8 cellular contexts compared by ENCODE assay signal in the genomic region with DNA sequence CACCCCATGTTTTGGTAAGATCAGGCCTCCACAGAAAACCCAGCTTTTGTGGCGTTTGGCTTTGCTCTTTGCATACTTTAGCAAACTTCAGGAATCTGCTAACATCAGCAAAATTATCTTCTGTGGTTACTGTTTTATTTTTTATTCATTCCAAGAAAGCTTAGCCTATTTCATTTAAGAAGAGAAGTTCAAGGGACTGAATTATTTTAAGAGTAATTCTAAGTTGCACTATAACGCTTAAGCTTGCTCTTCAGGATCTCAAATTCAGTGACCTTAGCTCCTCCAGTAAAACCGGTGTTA. TPM values are rescaled to one million over a fixed set of nuclear protein-coding genes. Genes with fewer than 3 reads are reported as not detected.
DNase-seq lines count a peak whose midpoint lies in the region; ATAC-seq, FAIRE-seq and TF ChIP-seq lines count a peak whose summit lies in the region.

No MANE protein-coding gene starts in this region.

- no peak overlapping the region for H4K5ac ChIP-seq in H1 (ENCODE audit: insufficient read length, low read depth, low read length)

- H2AFZ ChIP-seq in H1 (ENCODE audit: low read length) = 0 out of 2 replicates have a peak overlapping the region, but pooled peaks have one; percentile 20

- H3K9ac ChIP-seq in NT2/D1 (ENCODE audit: insufficient read length, low read depth) (no peak overlapping the region), H1 (replicated peaks in 1 of 4; ENCODE audit: extremely low read depth in 1 of 4, low read depth in 3 of 4, low read length in 3 of 4) (no peak overlapping the region)

- no peaks in the 10 kb centered on the region for H3K36me3 ChIP-seq in NT2/D1 (ENCODE audit: insufficient read depth, insufficient read length, low read length)
- H3K36me3 ChIP-seq in H1 (ENCODE audit: control insufficient read depth in 2 of 4, insufficient read depth in 4 of 4, low read length in 3 of 4) = no peaks in the 10 kb centered on the region
- no peaks in the 10 kb centered on the region for H3K36me3 ChIP-seq in mucosa of descending colon (ENCODE audit: low read depth)

- peak overlapping the region; percentile 89 to 90 for H3K4me2 ChIP-seq in H1 (ENCODE audit: insufficient read depth in 1 of 2, low read depth in 2 of 2, low read length in 2 of 2)

- H3K9me3 ChIP-seq in NT2/D1 (ENCODE audit: insufficient read depth, low read length) = no peaks in the 10 kb centered on the region
- no peaks in the 10 kb centered on the region for H3K9me3 ChIP-seq in H1 (ENCODE audit: insufficient read depth in 2 of 2, low read depth in 1 of 2, low read length in 1 of 2)
- no peaks in the 10 kb centered on the region for H3K9me3 ChIP-seq in mucosa of descending colon

- POLR2A ChIA-PET in H1 (lab: Charles Lee; ENCODE audit: partially characterized antibody) = interaction anchor here (0.6 to 1.1 kb wide), 2 partner anchors 18 to 179 kb away, joined by 3 to 4 read pairs; partner anchors contain the start of gene HSPA8

- DNase-seq in AG10803 (ENCODE audit: low read depth) (no peak), NT2/D1 (ENCODE audit: low read depth, low spot score) (no peak), H1 (ENCODE audit: low read depth in 1 of 2, low spot score in 2 of 2) (no peak), nephron progenitor cell (no peak), mucosa of descending colon (no peak), GM10266 (ENCODE audit: extremely low spot score) (no peak)
- no peak for DNase-seq in central memory CD4-positive, alpha-beta T cell

- H3K56ac ChIP-seq in H1 (replicated peaks; ENCODE audit: insufficient read length, low read depth, low read length) = no peak overlapping the region

- H3K36me3 Mint-ChIP-seq in nephron progenitor cell (ENCODE audit: low read depth) = peaks cover 6% of the 10 kb centered on the region

- H3K4me3 Mint-ChIP-seq in nephron progenitor cell = peak overlapping the region; percentile 86

- H3K27me3 Mint-ChIP-seq in nephron progenitor cell (ENCODE audit: low read depth, poor library complexity) = peaks cover 40% of the 10 kb centered on the region

- no peak overlapping the region for H4K91ac ChIP-seq in H1 (replicated peaks; ENCODE audit: insufficient read length, low read length)

- peaks cover 19% of the 10 kb centered on the region for H3K4me1 Mint-ChIP-seq in nephron progenitor cell

- no peak overlapping the region for H3K27ac ChIP-seq in H1 (ENCODE audit: low read depth, low read length)

- H3K4me1 ChIP-seq in NT2/D1 (ENCODE audit: insufficient read depth, insufficient read length) (no peaks in the 10 kb centered on the region), H1 (replicated peaks in 1 of 4; ENCODE audit: control insufficient read depth in 3 of 4, insufficient read depth in 4 of 4, low read length in 3 of 4) (peaks cover 0 to 11% (median 5%) of the 10 kb centered on the region in 4 experiments; a peak in 5 of 7 replicates), mucosa of descending colon (ENCODE audit: low read depth) (peaks cover 9% of the 10 kb centered on the region)

- peaks cover 5% of the 10 kb centered on the region for H3K23me2 ChIP-seq in H1 (ENCODE audit: low read depth, low read length)

- no peak for TF ChIP-seq POLR2A in H1 (IDR thresholded peaks at IDR 0.05; ENCODE audit: control extremely low read depth in 1 of 2, low read depth in 2 of 2, low read length in 2 of 2)

- peak overlapping the region; percentile 72 for H3K4me3 ChIP-seq in AG10803 (ENCODE audit: low read length)
- peak overlapping the region; percentile 57 for H3K4me3 ChIP-seq in NT2/D1 (ENCODE audit: insufficient read length, low read depth)
- H3K4me3 ChIP-seq in H1 (ENCODE audit: extremely low read depth in 1 of 4, insufficient read depth in 2 of 4, low read depth in 3 of 4, low read length in 4 of 4) = peak overlapping the region; percentile 66 to 81 (median 68); a peak in 5 of 8 replicates
- no peak overlapping the region for H3K4me3 ChIP-seq in mucosa of descending colon

- no peaks in the 10 kb centered on the region for H3K9me3 Mint-ChIP-seq in nephron progenitor cell

- no peak overlapping the region for H2BK5ac ChIP-seq in H1 (ENCODE audit: low read depth, low read length)

- CTCF ChIA-PET in H1 (lab: Charles Lee; ENCODE audit: partially characterized antibody) = interaction anchor here (0.6 to 1.3 kb wide), 7 partner anchors 19 to 555 kb away, joined by 3 to 6 read pairs (median 3); no protein-coding TSS in a partner anchor

- H3K27ac Mint-ChIP-seq in nephron progenitor cell = no peak overlapping the region

- WGBS in H1 (ENCODE audit: extremely low coverage in 1 of 2, insufficient coverage in 1 of 2, insufficient read length in 1 of 2, insufficient replicate concordance in 2 of 2, low coverage in 1 of 2, low lambda C conversion rate in 2 of 2, missing lambda C conversion rate in 1 of 2), 2 experiments = 43% methylated on average over 3 of the region's 3 CpGs; no CpG with 5 or more reads in 1 of the 2 experiments

- ATAC-seq in GM21528 (IDR thresholded peaks at IDR 0.05; ENCODE audit: low FRiP score, unreplicated experiment) (no peak), mucosa of descending colon (no peak)

- H3K4ac ChIP-seq in H1 (replicated peaks; ENCODE audit: insufficient read length, low read depth, low read length) = no peak overlapping the region

- no peaks in the 10 kb centered on the region for H3K79me2 ChIP-seq in H1 (ENCODE audit: control insufficient read depth in 1 of 2, insufficient read depth in 2 of 2, low read length in 2 of 2)

- no peak overlapping the region for H3K23ac ChIP-seq in H1 (ENCODE audit: insufficient read length)

- no peak for TF ChIP-seq EP300 in H1 (IDR thresholded peaks at IDR 0.05; ENCODE audit: borderline replicate concordance in 1 of 2, low read depth in 2 of 2, low read length in 2 of 2)

- no peaks in the 10 kb centered on the region for H4K20me1 ChIP-seq in H1 (replicated peaks in 1 of 2; ENCODE audit: control insufficient read depth in 1 of 2, insufficient read depth in 2 of 2, low read length in 2 of 2)

- no peaks in the 10 kb centered on the region for H3K79me1 ChIP-seq in H1 (ENCODE audit: low read depth, low read length)

- H3K18ac ChIP-seq in H1 (ENCODE audit: extremely low read depth, low read length) = no peak overlapping the region

- no peak for TF ChIP-seq RAD21 in H1 (IDR thresholded peaks at IDR 0.05 in 1 of 2, conservative IDR thresholded peaks at IDR 0.05 in 1 of 2; ENCODE audit: low read depth in 2 of 2, low read length in 2 of 2)

- no peak overlapping the region for H2BK15ac ChIP-seq in H1 (ENCODE audit: low read length)

- H3K27me3 ChIP-seq in NT2/D1 (ENCODE audit: insufficient read depth, insufficient read length) = peaks cover 15% of the 10 kb centered on the region
- peaks cover 0 to 13% (median 10%) of the 10 kb centered on the region in 4 experiments; a peak in 5 of 7 replicates for H3K27me3 ChIP-seq in H1 (replicated peaks in 1 of 4; ENCODE audit: control insufficient read depth in 3 of 4, extremely low read depth in 1 of 4, insufficient read depth in 3 of 4, low read length in 3 of 4)

- H2BK20ac ChIP-seq in H1 (ENCODE audit: low read length) = no peak overlapping the region

- no peak for TF ChIP-seq CTCF in AG10803 (conservative IDR thresholded peaks at IDR 0.05; ENCODE audit: low read length)
- TF ChIP-seq CTCF in H1 (IDR thresholded peaks at IDR 0.05; ENCODE audit: control extremely low read depth in 1 of 3, insufficient read depth in 1 of 3, low read depth in 1 of 3, low read length in 3 of 3) = no peak
- TF ChIP-seq CTCF in nephron progenitor cell (IDR thresholded peaks at IDR 0.05) = no peak
- no peak for TF ChIP-seq CTCF in mucosa of descending colon (IDR thresholded peaks at IDR 0.05)
- no peak for TF ChIP-seq CTCF in GM10266 (IDR thresholded peaks at IDR 0.05; ENCODE audit: control insufficient read depth, insufficient read depth, low read depth, missing control alignments)

- H2AK5ac ChIP-seq in H1 (ENCODE audit: low read depth, low read length) = no peak overlapping the region

- H4K8ac ChIP-seq in H1 (ENCODE audit: extremely low read depth, insufficient read depth, low read length) = no peak overlapping the region

- no peak for FAIRE-seq in H1 (lab: Jason Lieb, UNC)

- intact Hi-C loops in mucosa of descending colon (cut with DNase I, micrococcal nuclease) = no loop called here

- no peak overlapping the region for H2BK12ac ChIP-seq in H1 (ENCODE audit: low read depth, low read length)

- no peak overlapping the region for H2BK120ac ChIP-seq in H1 (replicated peaks; ENCODE audit: low read depth, low read length)

- H3K14ac ChIP-seq in H1 (ENCODE audit: insufficient read length) = no peak overlapping the region

TF ChIP-seq in H1, 55 proteins besides CTCF, POLR2A, EP300 and RAD21:
- TF ChIP-seq MAFK (IDR thresholded peaks at IDR 0.05; ENCODE audit: low read depth, low read length) = peak; percentile 86
- TF ChIP-seq POU5F1 (IDR thresholded peaks at IDR 0.05; ENCODE audit: low read depth, low read length) = no peak

RNA-seq across cellular contexts. Expression of gene JHY, which starts 1.1 kb away (rescaled TPM):
- total RNA-seq in H1 (2021; fragmentation: NEBNext Ultra II Directional; extraction: Animal tissue kit (Norgen Biotek cat#: 25700)) = 0.46 and 0.91 TPM in 2 replicates
- polyA plus RNA-seq in H1 (2011; rRNA removed) = 0.19 and 0.29 TPM in 2 replicates
- polyA plus RNA-seq in H1 (2011; cell fraction: cytosol; rRNA removed) = 0.71 TPM
- polyA plus RNA-seq in H1 (2011; cell fraction: nucleus; rRNA removed) = 0.48 TPM
- polyA plus RNA-seq in H1 (2012, experiment 1 of 2) = 0.55 to 0.60 TPM (median 0.59 TPM) in 4 replicates
- 0.20 TPM for polyA plus RNA-seq in H1 (2012, experiment 2 of 2)
- 0.73 TPM for polyA plus RNA-seq in H1 (2013, experiment 1 of 2)
- polyA plus RNA-seq in H1 (2013, experiment 2 of 2) = 0.87 TPM
- 0.49 and 0.50 TPM in 2 replicates for polyA minus RNA-seq in H1 (2011; rRNA and poly(A)+ RNA removed)
- 0.37 TPM for polyA minus RNA-seq in H1 (2011; cell fraction: cytosol; rRNA and poly(A)+ RNA removed)
- polyA minus RNA-seq in H1 (2011; cell fraction: nucleus; rRNA and poly(A)+ RNA removed) = 1.4 TPM
- total RNA-seq in mucosa of descending colon = 1 to 10 TPM; 1.5 to 5.4 (median 2.4) TPM

RNA-seq across cellular contexts. Expression of gene CRTAM, which starts 45.3 kb away (rescaled TPM):
- not detected in 2 replicates for total RNA-seq in H1 (2021; fragmentation: NEBNext Ultra II Directional; extraction: Animal tissue kit (Norgen Biotek cat#: 25700))
- polyA plus RNA-seq in H1 (2011; rRNA removed) = not detected in 2 replicates
- polyA plus RNA-seq in H1 (2011; cell fraction: cytosol; rRNA removed) = not detected
- polyA plus RNA-seq in H1 (2011; cell fraction: nucleus; rRNA removed) = not detected
- polyA plus RNA-seq in H1 (2012, experiment 1 of 2) = not detected in 4 replicates
- not detected for polyA plus RNA-seq in H1 (2012, experiment 2 of 2)
- 0.26 TPM for polyA plus RNA-seq in H1 (2013, experiment 1 of 2)
- 0.33 TPM for polyA plus RNA-seq in H1 (2013, experiment 2 of 2)
- polyA minus RNA-seq in H1 (2011; rRNA and poly(A)+ RNA removed) = not detected in 2 replicates
- polyA minus RNA-seq in H1 (2011; cell fraction: cytosol; rRNA and poly(A)+ RNA removed) = not detected
- polyA minus RNA-seq in H1 (2011; cell fraction: nucleus; rRNA and poly(A)+ RNA removed) = not detected
- total RNA-seq in mucosa of descending colon = under 1 TPM; 0.26 to 0.87 (median 0.38) TPM
